In genomic region chr10:69318997-69319727, GRCh38 we compare ENCODE assay signal across 8 cellular contexts. TPM values are rescaled to one million over a fixed set of nuclear protein-coding genes. Genes with fewer than 3 reads are reported as not detected.
DNase-seq lines count a peak whose midpoint lies in the region; ATAC-seq and TF ChIP-seq lines count a peak whose summit lies in the region.

No MANE protein-coding gene starts in this region.

- no peaks in the 10 kb centered on the region for H3K36me3 Mint-ChIP-seq in chondrocyte (ENCODE audit: low read depth)

- WGBS in liver: 9% methylated on average over 56 of the region's 56 CpGs

- H3K9me3 ChIP-seq in liver (ENCODE audit: control insufficient read depth in 4 of 4, low read length in 3 of 4): no peaks in the 10 kb centered on the region

- no peak for TF ChIP-seq RAD21 in liver (IDR thresholded peaks at IDR 0.05)

- peaks cover 41% of the 10 kb centered on the region for H3K4me1 Mint-ChIP-seq in chondrocyte (ENCODE audit: low read depth)

- DNase-seq in HT1080 (ENCODE audit: low read depth): peak; percentile 65
- peak; percentile 80 to 83 for DNase-seq in activated CD4-positive, alpha-beta T cell treated with anti-CD3 and anti-CD28 coated beads for 4 hours
- no peak for DNase-seq in chondrocyte (ENCODE audit: low spot score)
- DNase-seq in stimulated activated CD4-positive, alpha-beta T cell treated with anti-CD3 and anti-CD28 coated beads, TNF-alpha, amount 100 ng/mL, for 4 hours (ENCODE audit: low read depth in 3 of 3): peak; percentile 62 to 74 (median 71)
- DNase-seq in NCI-H1694 treated with DMSO at 0.1 percent for 48 hours (lab: John Stamatoyannopoulos, UW): no peak

- H3K4me3 Mint-ChIP-seq in chondrocyte (ENCODE audit: unreplicated experiment): peak overlapping the region; percentile 96

- ATAC-seq in GM19452 (IDR thresholded peaks at IDR 0.05; ENCODE audit: unreplicated experiment): peak; percentile 19

- H3K27me3 ChIP-seq in liver (ENCODE audit: control insufficient read depth in 4 of 4, insufficient read depth in 4 of 4, low read length in 3 of 4): peaks cover 0 to 7% (median 0%) of the 10 kb centered on the region in 4 donors

- H3K27ac ChIP-seq in C4-2B (peak overlapping the region; percentile 88), liver (ENCODE audit: low read depth in 1 of 2, low read length in 2 of 2) (peak overlapping the region; percentile 91)

- H3K4me3 ChIP-seq in liver (ENCODE audit: low read depth in 1 of 3, low read length in 3 of 3): peak overlapping the region; percentile 61 to 65 (median 64)

- H3K36me3 ChIP-seq in liver (ENCODE audit: control insufficient read depth in 4 of 4, insufficient read depth in 3 of 4, low read depth in 1 of 4, low read length in 3 of 4): no peaks in the 10 kb centered on the region

- peak overlapping the region; percentile 88 for H3K27ac Mint-ChIP-seq in chondrocyte (ENCODE audit: unreplicated experiment)

- no peaks in the 10 kb centered on the region for H3K9me3 Mint-ChIP-seq in chondrocyte (ENCODE audit: low read depth)

- H3K4me1 ChIP-seq in liver (ENCODE audit: control insufficient read depth in 4 of 4, insufficient read depth in 4 of 4, low read length in 3 of 4): peaks cover 4 to 23% (median 17%) of the 10 kb centered on the region in 4 donors

- H3K9ac ChIP-seq in liver (ENCODE audit: low read depth in 1 of 2, low read length in 2 of 2): peak overlapping the region; percentile 40 to 50

- TF ChIP-seq CTCF in C4-2B (conservative IDR thresholded peaks at IDR 0.05): no peak
- TF ChIP-seq CTCF in chondrocyte (IDR thresholded peaks at IDR 0.05): no peak
- TF ChIP-seq CTCF in liver (IDR thresholded peaks at IDR 0.05; ENCODE audit: low read depth, low read length, missing input control): no peak

- no peaks in the 10 kb centered on the region for H3K27me3 Mint-ChIP-seq in chondrocyte (ENCODE audit: low read depth)

TF ChIP-seq in liver, 16 proteins besides CTCF, POLR2A, EP300 and RAD21:
- TF ChIP-seq GABPA (IDR thresholded peaks at IDR 0.05 in 1 of 2, conservative IDR thresholded peaks at IDR 0.05 in 1 of 2) (no peak), NR2F2 (IDR thresholded peaks at IDR 0.05) (peak; percentile 53), MAX (IDR thresholded peaks at IDR 0.05) (peak; percentile 13), HNF4A (conservative IDR thresholded peaks at IDR 0.05) (no peak)

RNA-seq across cellular contexts. Expression of gene HK1, which starts 40.9 kb away (rescaled TPM):
- total RNA-seq in HT1080 (2014; rRNA removed; shearing (Covaris generic)): 132 and 150 TPM in 2 replicates
- 98.1 and 109 TPM in 2 replicates for polyA plus RNA-seq in HT1080 (2015; cell fraction: cytosol; rRNA removed)
- polyA plus RNA-seq in HT1080 (2015; cell fraction: nucleus; rRNA removed): 158 and 163 TPM in 2 replicates
- total RNA-seq in chondrocyte (95.5 to 110 TPM (median 103 TPM) in 3 replicates), liver (100 to 1,000 TPM in 1 of 2 donors, 1 to 10 TPM in 1; 9.4 to 166 TPM)
- polyA plus RNA-seq in liver: 1 to 10 TPM; 1.8 to 5.3 TPM

Comparison
In these comparisons a context has a peak if more than half of its experiments do, and no peak if none do; other contexts are left out.
1. DNase-seq: peak in HT1080 (single experiment), activated CD4-positive, alpha-beta T cell treated with anti-CD3 and anti-CD28 coated beads for 4 hours (2 of 2) and stimulated activated CD4-positive, alpha-beta T cell treated with anti-CD3 and anti-CD28 coated beads, TNF-alpha, amount 100 ng/mL, for 4 hours (3 of 3); none in chondrocyte (single experiment) and NCI-H1694 treated with DMSO at 0.1 percent for 48 hours (single experiment).